Comparison of ENCODE assay signal across 20 cellular contexts in genomic region chr18:21632393-21632792, GRCh38. TPM values are rescaled to one million over a fixed set of nuclear protein-coding genes. Genes with fewer than 3 reads are reported as not detected.
A peak's percentile ranks its signal among the peaks of the same experiment; 100 is the strongest.
DNase-seq lines count a peak whose midpoint lies in the region; ATAC-seq, FAIRE-seq and TF ChIP-seq lines count a peak whose summit lies in the region.
"Had no signal": no experiment of that assay in that cellular context is flagged by ENCODE, and none has a peak within 500 bp of the region (broad histone marks: within the 10 kb centered on the region; RNA-seq: fewer than 3 reads in every experiment).

No MANE protein-coding gene starts in this region.

- POLR2A ChIA-PET in A549 (lab: Yijun Ruan, JAX) (no interaction called here), K562 (lab: Yijun Ruan, JAX) (interaction anchor here (0.6 to 1.0 kb wide), 2 partner anchors 15 to 20 kb away, joined by 3 read pairs; partner anchors contain the start of gene SNRPD1)

- H3K4me3 ChIP-seq in A549: no peak overlapping the region
- no peak overlapping the region for H3K4me3 ChIP-seq in K562
- no peak overlapping the region for H3K4me3 ChIP-seq in H7 (ENCODE audit: insufficient read depth, low read depth, low read length)
- H3K4me3 ChIP-seq: adrenal gland, MG63, right atrium auricular region had no signal

- H3K79me2 ChIP-seq in K562 (ENCODE audit: control insufficient read depth, insufficient read depth, low read length): peaks cover 13% of the 10 kb centered on the region; the same call in 2 of the 3 replicates

- WGBS in A549 (ENCODE audit: missing lambda C conversion rate): 91% methylated on average over 1 of the region's 1 CpG
- 100% methylated on average over 1 of the region's 1 CpG for WGBS in K562 (ENCODE audit: insufficient coverage, low coverage, missing lambda C conversion rate)

- no peaks in the 10 kb centered on the region; the same call in 1 of the 2 replicates for H3K27me3 Mint-ChIP-seq in HFFc6 (ENCODE audit: insufficient read depth)
- H3K27me3 Mint-ChIP-seq: activated CD8-positive, alpha-beta T cell treated with anti-CD3 and anti-CD28 coated beads for 36 hours; central memory CD8-positive, alpha-beta T cell had no signal

- CTCF ChIA-PET in A549 (lab: Yijun Ruan, JAX): interaction anchor here (0.6 to 0.9 kb wide), 5 partner anchors 17 to 323 kb away, joined by 3 to 4 read pairs (median 3); partner anchors contain the start of genes ABHD3 and SNRPD1
- CTCF ChIA-PET in K562 (lab: Yijun Ruan, JAX; ENCODE audit: low intra/inter-chr PET ratio): interaction anchor here (0.7 kb wide), 1 partner anchor 36 kb away, joined by 3 read pairs; no protein-coding TSS in a partner anchor

- H3K4me2 ChIP-seq in A549 (no peak overlapping the region), K562 (ENCODE audit: insufficient read depth, low read length) (no peak overlapping the region)

- no peaks in the 10 kb centered on the region; the same call in 1 of the 2 replicates for H4K20me1 ChIP-seq in K562 (replicated peaks; ENCODE audit: control insufficient read depth, insufficient read depth, low read length)

- DNase-seq in A549 (ENCODE audit: low read depth in 1 of 2, low spot score in 1 of 2): no peak
- DNase-seq in HFFc6: no peak
- DNase-seq in K562 (ENCODE audit: extremely low read depth in 1 of 4, low spot score in 3 of 4): no peak
- DNase-seq in left lobe of liver (ENCODE audit: low spot score): no peak
- DNase-seq in H7: no peak
- DNase-seq: activated CD8-positive, alpha-beta T cell treated with anti-CD3 and anti-CD28 coated beads for 36 hours; adrenal gland; Calu3; glutamatergic neuron; mammary epithelial cell; MG63; NCI-H2081 had no signal

- peaks cover 10% of the 10 kb centered on the region; the same call in 1 of the 2 replicates for H3K4me1 Mint-ChIP-seq in HFFc6 (ENCODE audit: low read depth)
- H3K4me1 Mint-ChIP-seq: nephron had no signal

- in situ Hi-C loops in K562 (cut with MboI): no loop called here

- no peaks in the 10 kb centered on the region for H3K9me3 ChIP-seq in A549
- no peaks in the 10 kb centered on the region for H3K9me3 ChIP-seq in K562 (replicated peaks; ENCODE audit: control insufficient read depth, insufficient read depth, low read depth, low read length)
- H3K9me3 ChIP-seq: adrenal gland, MG63, right atrium auricular region had no signal

- no peak for ATAC-seq in A549
- peak; percentile 7; the same call in 1 of the 3 replicates for ATAC-seq in K562
- ATAC-seq in left lobe of liver: peak; percentile 47
- no peak for ATAC-seq in HG03460 (IDR thresholded peaks at IDR 0.05; ENCODE audit: unreplicated experiment)
- no peak for ATAC-seq in HG02852 (IDR thresholded peaks at IDR 0.05; ENCODE audit: unreplicated experiment)
- no peak for ATAC-seq in GM18909 (IDR thresholded peaks at IDR 0.05; ENCODE audit: poor library complexity, unreplicated experiment)
- ATAC-seq: activated CD8-positive, alpha-beta T cell treated with anti-CD3 and anti-CD28 coated beads for 36 hours had no signal

- FAIRE-seq in A549 (lab: Jason Lieb, UNC) (no peak), K562 (lab: Jason Lieb, UNC) (no peak)
- FAIRE-seq: endometrium, H54 had no signal

- TF ChIP-seq CTCF in A549 (IDR thresholded peaks at IDR 0.05) (no peak; the same call in 2 of the 3 replicates), HFFc6 (IDR thresholded peaks at IDR 0.05) (peak; percentile 44; the same call in 1 of the 2 replicates), K562 (IDR thresholded peaks at IDR 0.05 in 2 of 3, conservative IDR thresholded peaks at IDR 0.05 in 1 of 3; ENCODE audit: insufficient read depth in 2 of 3, low read depth in 1 of 3, low read length in 3 of 3) (peak in 1 of 3 experiments; percentile 40; a peak in 2 of 6 replicates)

- no peak overlapping the region for H3K9ac ChIP-seq in K562 (ENCODE audit: insufficient read depth in 1 of 2, low read depth in 2 of 2, low read length in 2 of 2)

- TF ChIP-seq RAD21 in A549 (conservative IDR thresholded peaks at IDR 0.05 in 1 of 2, IDR thresholded peaks at IDR 0.05 in 1 of 2) (peak; percentile 19 to 34; a peak in 2 of 5 replicates), K562 (CRISPR knock-in tag; conservative IDR thresholded peaks at IDR 0.05 in 1 of 2, IDR thresholded peaks at IDR 0.05 in 1 of 2) (peak in 1 of 2 experiments; percentile 36; a peak in 2 of 4 replicates)

- H2AFZ ChIP-seq in K562 (ENCODE audit: low read depth, low read length): no peak overlapping the region

- H3K36me3 ChIP-seq in K562 (ENCODE audit: control insufficient read depth, insufficient read depth, low read length) (peaks cover 68% of the 10 kb centered on the region), H7 (replicated peaks; ENCODE audit: control insufficient read depth, insufficient read depth, low read length) (peaks cover 18% of the 10 kb centered on the region)

- no peak overlapping the region for H3K4me3 Mint-ChIP-seq in HFFc6
- H3K4me3 Mint-ChIP-seq: activated CD8-positive, alpha-beta T cell treated with anti-CD3 and anti-CD28 coated beads for 36 hours; central memory CD8-positive, alpha-beta T cell; nephron had no signal

- H3K9me3 Mint-ChIP-seq in HFFc6: no peaks in the 10 kb centered on the region
- H3K9me3 Mint-ChIP-seq: activated CD8-positive, alpha-beta T cell treated with anti-CD3 and anti-CD28 coated beads for 36 hours; central memory CD8-positive, alpha-beta T cell; nephron had no signal

- intact Hi-C loops in K562 (cut with micrococcal nuclease): no loop called here

- no TSS peak for BruUV-seq in K562 (replicated peaks; lab: Mats Ljungman, UMichigan)

- no peaks in the 10 kb centered on the region; the same call in 2 of the 3 replicates for H3K4me1 ChIP-seq in A549
- H3K4me1 ChIP-seq in K562 (replicated peaks in 1 of 2; ENCODE audit: control insufficient read depth in 2 of 2, insufficient read depth in 2 of 2, low read length in 2 of 2): no peaks in the 10 kb centered on the region; a peak in 1 of 5 replicates
- H3K4me1 ChIP-seq: adrenal gland, right atrium auricular region had no signal

- no peak overlapping the region for H3K27ac Mint-ChIP-seq in HFFc6
- H3K27ac Mint-ChIP-seq: activated CD8-positive, alpha-beta T cell treated with anti-CD3 and anti-CD28 coated beads for 36 hours; nephron had no signal

- H3K36me3 Mint-ChIP-seq in HFFc6 (ENCODE audit: low read depth): peaks cover 14% of the 10 kb centered on the region; the same call in 1 of the 2 replicates

- H3K27me3 ChIP-seq in K562 (ENCODE audit: control insufficient read depth in 2 of 2, insufficient read depth in 2 of 2, low read length in 2 of 2) (no peaks in the 10 kb centered on the region), H7 (ENCODE audit: control insufficient read depth, insufficient read depth, low read length) (no peaks in the 10 kb centered on the region)
- H3K27me3 ChIP-seq: adrenal gland, MG63, right atrium auricular region had no signal

- TF ChIP-seq EP300 in A549 (IDR thresholded peaks at IDR 0.05): no peak
- no peak for TF ChIP-seq EP300 in K562 (IDR thresholded peaks at IDR 0.05; ENCODE audit: low read length)

- TF ChIP-seq POLR2A in A549 (IDR thresholded peaks at IDR 0.05; ENCODE audit: low read length): no peak
- TF ChIP-seq POLR2A in K562 (conservative IDR thresholded peaks at IDR 0.05): no peak

- H3K9me1 ChIP-seq in K562 (ENCODE audit: control insufficient read depth, insufficient read depth, low read length): no peaks in the 10 kb centered on the region

- no peak overlapping the region for H3K27ac ChIP-seq in A549
- no peak overlapping the region for H3K27ac ChIP-seq in K562 (ENCODE audit: extremely low read depth, low read depth, low read length)
- H3K27ac ChIP-seq: adrenal gland, right atrium auricular region had no signal

RNA-seq across cellular contexts. Expression of gene SNRPD1, which starts 20.3 kb away (rescaled TPM):
- polyA plus RNA-seq in A549 (2011; rRNA removed) (49.3 and 139 TPM in 2 replicates), A549 (2017; fragmentation: RNase III; extraction: RNeasy Plus Mini Kit Qiagen cat#74134 plus additional on column Dnase treatment) (356 to 402 TPM (median 378 TPM) in 3 replicates), K562 (2011; rRNA removed) (173 and 230 TPM in 2 replicates), K562 (2014; fragmentation: Illumina TruSeq; extraction: Trizol) (231 and 284 TPM in 2 replicates), K562 (2014; fragmentation: Nextera tagmentation; extraction: Ambion mirVana) (1,000 to 10,000 TPM in 1 of 2 experiments, 100 to 1,000 TPM in 1; 960 to 1,063 TPM), K562 (2014; rRNA removed) (285 and 313 TPM in 2 replicates)
- 17.5 and 30.1 TPM in 2 replicates for polyA plus RNA-seq in A549 (2012; cell fraction: cytosol; rRNA removed)
- polyA plus RNA-seq in A549 (2012; cell fraction: nucleus; rRNA removed): 3.2 and 8.6 TPM in 2 replicates
- 14.7 and 27.8 TPM in 2 replicates for polyA minus RNA-seq in A549 (2011; rRNA and poly(A)+ RNA removed)
- total RNA-seq in HFFc6 (2021; fragmentation: NEBNext Ultra II Directional; extraction: Animal tissue kit (Norgen Biotek cat#: 25700)): 10 to 100 TPM; 59.6 to 85.4 (median 73.9) TPM
- 10.6 and 18.6 TPM in 2 replicates for total RNA-seq in K562 (2011; cell fraction: chromatin; rRNA removed; ENCODE audit: low replicate concordance)
- 11.3 and 12.9 TPM in 2 replicates for total RNA-seq in K562 (2011; cell fraction: nucleolus; rRNA removed)
- total RNA-seq in K562 (2011; cell fraction: nucleoplasm; rRNA removed): 17.5 and 29.5 TPM in 2 replicates
- total RNA-seq in K562 (2014; rRNA removed) (213 and 217 TPM in 2 replicates), K562 (2014; rRNA removed; fragmentation: Illumina TruSeq; extraction: Trizol) (340 and 396 TPM in 2 replicates), K562 (2015; rRNA removed; fragmentation: Illumina TruSeq; extraction: Trizol) (296 and 350 TPM in 2 replicates), K562 (2021) (179 and 186 TPM in 2 replicates), left lobe of liver (7.0 TPM)
- 34.2 and 93.4 TPM in 2 replicates for polyA plus RNA-seq in K562 (2011; cell fraction: cytosol; rRNA removed)
- polyA plus RNA-seq in K562 (2011; cell fraction: nucleus; rRNA removed): 7.3 and 10.7 TPM in 2 replicates
- polyA plus RNA-seq in K562 (2012): 86.4 and 150 TPM in 2 replicates
- 76.9 and 95.2 TPM in 2 replicates for polyA minus RNA-seq in K562 (2011; rRNA and poly(A)+ RNA removed)
- 45.0 and 45.5 TPM in 2 replicates for polyA minus RNA-seq in K562 (2011; cell fraction: cytosol; rRNA and poly(A)+ RNA removed)
- polyA minus RNA-seq in K562 (2011; cell fraction: nucleus; rRNA and poly(A)+ RNA removed): 7.0 and 18.4 TPM in 2 replicates
- total RNA-seq in H7 (2014; rRNA removed; shearing (Covaris generic)): 28.6 and 36.5 TPM in 2 replicates

RNA-seq across cellular contexts. Expression of gene ESCO1, which starts 31.9 kb away (rescaled TPM):
- 9.1 and 13.2 TPM in 2 replicates for polyA plus RNA-seq in A549 (2011; rRNA removed)
- 1.4 and 1.7 TPM in 2 replicates for polyA plus RNA-seq in A549 (2012; cell fraction: cytosol; rRNA removed)
- 2.6 and 3.4 TPM in 2 replicates for polyA plus RNA-seq in A549 (2012; cell fraction: nucleus; rRNA removed)
- 7.2 to 7.9 TPM (median 7.7 TPM) in 3 replicates for polyA plus RNA-seq in A549 (2017; fragmentation: RNase III; extraction: RNeasy Plus Mini Kit Qiagen cat#74134 plus additional on column Dnase treatment)
- 3.2 and 3.3 TPM in 2 replicates for polyA minus RNA-seq in A549 (2011; rRNA and poly(A)+ RNA removed)
- total RNA-seq in HFFc6 (2021; fragmentation: NEBNext Ultra II Directional; extraction: Animal tissue kit (Norgen Biotek cat#: 25700)): 1 to 10 TPM; 5.8 to 7.7 (median 6.7) TPM
- total RNA-seq in K562 (2011; cell fraction: chromatin; rRNA removed; ENCODE audit: low replicate concordance): 13.8 and 37.5 TPM in 2 replicates
- 11.3 and 14.6 TPM in 2 replicates for total RNA-seq in K562 (2011; cell fraction: nucleolus; rRNA removed)
- 17.2 and 25.9 TPM in 2 replicates for total RNA-seq in K562 (2011; cell fraction: nucleoplasm; rRNA removed)
- total RNA-seq in K562 (2014; rRNA removed): 17.1 and 19.8 TPM in 2 replicates
- 29.9 and 34.5 TPM in 2 replicates for total RNA-seq in K562 (2014; rRNA removed; fragmentation: Illumina TruSeq; extraction: Trizol)
- total RNA-seq in K562 (2015; rRNA removed; fragmentation: Illumina TruSeq; extraction: Trizol): 26.7 and 31.3 TPM in 2 replicates
- 19.6 TPM in 2 replicates for total RNA-seq in K562 (2021)
- polyA plus RNA-seq in K562 (2011; rRNA removed): 12.4 and 15.0 TPM in 2 replicates
- polyA plus RNA-seq in K562 (2011; cell fraction: cytosol; rRNA removed): 2.7 and 5.3 TPM in 2 replicates
- 9.9 and 11.7 TPM in 2 replicates for polyA plus RNA-seq in K562 (2011; cell fraction: nucleus; rRNA removed)
- polyA plus RNA-seq in K562 (2012): 14.2 and 18.1 TPM in 2 replicates
- polyA plus RNA-seq in K562 (2014; fragmentation: Illumina TruSeq; extraction: Trizol): 20.5 and 24.1 TPM in 2 replicates
- 10 to 100 TPM; 15.6 to 22.6 TPM for polyA plus RNA-seq in K562 (2014; fragmentation: Nextera tagmentation; extraction: Ambion mirVana)
- 15.7 and 16.7 TPM in 2 replicates for polyA plus RNA-seq in K562 (2014; rRNA removed)
- polyA minus RNA-seq in K562 (2011; rRNA and poly(A)+ RNA removed): 20.8 and 29.1 TPM in 2 replicates
- polyA minus RNA-seq in K562 (2011; cell fraction: cytosol; rRNA and poly(A)+ RNA removed): 12.1 and 12.5 TPM in 2 replicates
- 8.5 and 18.5 TPM in 2 replicates for polyA minus RNA-seq in K562 (2011; cell fraction: nucleus; rRNA and poly(A)+ RNA removed)
- total RNA-seq in left lobe of liver: 5.1 TPM
- 27.4 and 45.4 TPM in 2 replicates for total RNA-seq in H7 (2014; rRNA removed; shearing (Covaris generic))

Comparison
In these comparisons a context has a peak if more than half of its experiments do, and no peak if none do; other contexts are left out.
1. ATAC-seq: peak in K562 (single experiment) and left lobe of liver (single experiment); none in A549 (0 of 2), HG03460 (single experiment), HG02852 (single experiment) and GM18909 (single experiment).
2. Of the 35 proteins assayed by ChIP-seq in both K562 and A549: peak only in K562: none; only in A549: SMC3; in both: none; in neither: 32; mixed calls (peak in some experiments, not most) for 2.